In genomic region chr12:25135531-25136154, GRCh38 we compare ENCODE assay signal across 14 cellular contexts. TPM values are rescaled to one million over a fixed set of nuclear protein-coding genes. Genes with fewer than 3 reads are reported as not detected.
DNase-seq lines count a peak whose midpoint lies in the region; ATAC-seq lines count a peak whose summit lies in the region.
"Had no signal": no experiment of that assay in that cellular context is flagged by ENCODE, and none has a peak within 500 bp of the region (broad histone marks: within the 10 kb centered on the region; RNA-seq: fewer than 3 reads in every experiment).

No MANE protein-coding gene starts in this region.

- no peak overlapping the region for H3K27ac Mint-ChIP-seq in stimulated activated naive CD8-positive, alpha-beta T cell treated with anti-CD3 and anti-CD28 coated beads, Interleukin-15, amount 100 ng/mL, for 72 hours
- H3K27ac Mint-ChIP-seq: CD4-positive, CD25-positive, alpha-beta regulatory T cell had no signal

- no peak overlapping the region for H3K4me3 Mint-ChIP-seq in stimulated activated naive CD8-positive, alpha-beta T cell treated with anti-CD3 and anti-CD28 coated beads, Interleukin-15, amount 100 ng/mL, for 72 hours
- H3K4me3 Mint-ChIP-seq: CD4-positive, CD25-positive, alpha-beta regulatory T cell had no signal

- H3K27me3 Mint-ChIP-seq in stimulated activated naive CD8-positive, alpha-beta T cell treated with anti-CD3 and anti-CD28 coated beads, Interleukin-15, amount 100 ng/mL, for 72 hours, result no peaks in the 10 kb centered on the region

- no peak for ATAC-seq in stimulated activated naive CD8-positive, alpha-beta T cell treated with anti-CD3 and anti-CD28 coated beads, Interleukin-15, Interleukin-2, amounts not matched to agents 100 U/mL and 50 U/mL, for 24 hours
- no peak for ATAC-seq in stimulated activated naive CD8-positive, alpha-beta T cell treated with anti-CD3 and anti-CD28 coated beads, Interleukin-15, amount 100 ng/mL, for 72 hours
- ATAC-seq in GM18498 (IDR thresholded peaks at IDR 0.05; ENCODE audit: unreplicated experiment) (no peak), GM18868 (IDR thresholded peaks at IDR 0.05; ENCODE audit: unreplicated experiment) (no peak)
- ATAC-seq: K562 had no signal

- peaks cover 0 to under 1% of the 10 kb centered on the region in 2 donors for H3K9me3 Mint-ChIP-seq in stimulated activated naive CD8-positive, alpha-beta T cell treated with anti-CD3 and anti-CD28 coated beads, Interleukin-15, amount 100 ng/mL, for 72 hours

- H3K4me1 Mint-ChIP-seq in stimulated activated naive CD8-positive, alpha-beta T cell treated with anti-CD3 and anti-CD28 coated beads, Interleukin-15, amount 100 ng/mL, for 72 hours, result no peaks in the 10 kb centered on the region
- H3K4me1 Mint-ChIP-seq: CD4-positive, CD25-positive, alpha-beta regulatory T cell had no signal

- DNase-seq in stimulated activated naive CD8-positive, alpha-beta T cell treated with anti-CD3 and anti-CD28 coated beads, Interleukin-15, Interleukin-2, amounts not matched to agents 100 U/mL and 50 U/mL, for 24 hours, result peak; percentile 21
- DNase-seq in stimulated activated naive CD8-positive, alpha-beta T cell treated with anti-CD3 and anti-CD28 coated beads, Interleukin-15, amount 100 ng/mL, for 72 hours, result no peak
- DNase-seq in NCI-H345 treated with DMSO at 0.1 percent for 48 hours (lab: John Stamatoyannopoulos, UW; ENCODE audit: unreplicated experiment), result peak; percentile 87
- peak; percentile 54 for DNase-seq in ecto neural progenitor cell (ENCODE audit: low spot score)
- no peak for DNase-seq in activated CD8-positive, alpha-beta memory T cell treated with anti-CD3 and anti-CD28 coated beads, Interleukin-2, amount 50 U/mL, for 4 hours
- DNase-seq in cerebellum (ENCODE audit: low spot score), result no peak
- DNase-seq: activated CD4-positive, CD25-positive, alpha-beta regulatory T cell; anterior cingulate cortex; occipital lobe had no signal

RNA-seq across cellular contexts. Expression of gene DNAI7, which starts 59.3 kb away (rescaled TPM):
- total RNA-seq in cerebellum, result 5.2 TPM
- total RNA-seq: kidney epithelial cell had no signal

RNA-seq across cellular contexts. Expression of gene ETFRF1, which starts 59.4 kb away (rescaled TPM):
- 31.8 TPM for total RNA-seq in cerebellum

Comparison
In these comparisons a context has a peak if more than half of its experiments do, and no peak if none do; other contexts are left out.
1. DNase-seq: peak in stimulated activated naive CD8-positive, alpha-beta T cell treated with anti-CD3 and anti-CD28 coated beads, Interleukin-15, Interleukin-2, amounts not matched to agents 100 U/mL and 50 U/mL, for 24 hours (single experiment), NCI-H345 treated with DMSO at 0.1 percent for 48 hours (single experiment) and ecto neural progenitor cell (single experiment); none in stimulated activated naive CD8-positive, alpha-beta T cell treated with anti-CD3 and anti-CD28 coated beads, Interleukin-15, amount 100 ng/mL, for 72 hours (0 of 2), activated CD8-positive, alpha-beta memory T cell treated with anti-CD3 and anti-CD28 coated beads, Interleukin-2, amount 50 U/mL, for 4 hours (single experiment) and cerebellum (single experiment).